Comparison of ENCODE assay signal across 8 cellular contexts in genomic region chr2:235669983-235670962, GRCh38.
DNase-seq lines count a peak whose midpoint lies in the region; ATAC-seq and TF ChIP-seq lines count a peak whose summit lies in the region.

No MANE protein-coding gene starts in this region.

- H3K4me1 Mint-ChIP-seq in progenitor cell of endocrine pancreas (ENCODE audit: low read depth) = peaks cover 12% of the 10 kb centered on the region

- H3K27ac ChIP-seq in right atrium auricular region = peak overlapping the region; percentile 12 to 57

- peak overlapping the region; percentile 42 to 60 for H3K4me3 ChIP-seq in right atrium auricular region

- no peak overlapping the region for H3K27ac Mint-ChIP-seq in progenitor cell of endocrine pancreas

- H3K4me1 ChIP-seq in right atrium auricular region = peaks cover 0 to 36% of the 10 kb centered on the region in 2 donors

- DNase-seq in NCI-H2081 (lab: John Stamatoyannopoulos, UW) = peak; percentile 62 to 69
- no peak for DNase-seq in NCI-H2081 treated with DMSO at 0.1 percent for 48 hours (lab: John Stamatoyannopoulos, UW)
- DNase-seq in amniotic stem cell (lab: John Stamatoyannopoulos, UW) = peak; percentile 51
- no peak for DNase-seq in right atrium auricular region (ENCODE audit: low spot score)
- DNase-seq in progenitor cell of endocrine pancreas (ENCODE audit: low spot score, unreplicated experiment) = peak; percentile 51
- no peak for DNase-seq in activated CD4-positive, alpha-beta T cell treated with anti-CD3 and anti-CD28 coated beads, Interleukin-2, amount 50 U/mL, for 1 hour
- DNase-seq in effector CD8-positive, alpha-beta T cell (lab: John Stamatoyannopoulos, UW) = no peak

- no peaks in the 10 kb centered on the region for H3K36me3 Mint-ChIP-seq in progenitor cell of endocrine pancreas (ENCODE audit: insufficient read depth)

- TF ChIP-seq CTCF in right atrium auricular region (IDR thresholded peaks at IDR 0.05) = peak; percentile 62 to 72
- TF ChIP-seq CTCF in progenitor cell of endocrine pancreas (IDR thresholded peaks at IDR 0.05; ENCODE audit: unreplicated experiment) = peak; percentile 57

- no peaks in the 10 kb centered on the region for H3K9me3 Mint-ChIP-seq in progenitor cell of endocrine pancreas (ENCODE audit: low read depth)

- H3K27me3 ChIP-seq in right atrium auricular region = no peaks in the 10 kb centered on the region

- no peak overlapping the region for H3K4me3 Mint-ChIP-seq in progenitor cell of endocrine pancreas (ENCODE audit: low read depth)

- no peaks in the 10 kb centered on the region for H3K9me3 ChIP-seq in right atrium auricular region

- H3K27me3 Mint-ChIP-seq in progenitor cell of endocrine pancreas = peaks cover 20% of the 10 kb centered on the region

- no peak for ATAC-seq in GM19035 (IDR thresholded peaks at IDR 0.05; ENCODE audit: unreplicated experiment)

- no peaks in the 10 kb centered on the region for H3K36me3 ChIP-seq in right atrium auricular region

Comparison
In these comparisons a context has a peak if more than half of its experiments do, and no peak if none do; other contexts are left out.
1. DNase-seq: peak in NCI-H2081 (2 of 2), amniotic stem cell (single experiment) and progenitor cell of endocrine pancreas (single experiment); none in NCI-H2081 treated with DMSO at 0.1 percent for 48 hours (single experiment), right atrium auricular region (single experiment), activated CD4-positive, alpha-beta T cell treated with anti-CD3 and anti-CD28 coated beads, Interleukin-2, amount 50 U/mL, for 1 hour (single experiment) and effector CD8-positive, alpha-beta T cell (single experiment).